Comparison of ENCODE assay signal across 1 cellular context in genomic region chr17:83062011-83062817, GRCh38.
TF ChIP-seq lines count a peak whose summit lies in the region.

No MANE protein-coding gene starts in this region.

TF ChIP-seq in H1, 55 proteins besides CTCF, POLR2A, EP300 and RAD21:
- TF ChIP-seq BRCA1 (IDR thresholded peaks at IDR 0.05; ENCODE audit: low read depth, low read length) (no peak), JUND (IDR thresholded peaks at IDR 0.05; ENCODE audit: low read length) (no peak), BCL11A (IDR thresholded peaks at IDR 0.05; ENCODE audit: low read depth in 2 of 2, low read length in 2 of 2) (no peak), BACH1 (IDR thresholded peaks at IDR 0.05; ENCODE audit: low read length) (no peak), SIX5 (IDR thresholded peaks at IDR 0.05; ENCODE audit: low read depth, low read length) (no peak), RFX5 (IDR thresholded peaks at IDR 0.05; ENCODE audit: borderline replicate concordance, low read depth, low read length) (no peak), FOSL1 (IDR thresholded peaks at IDR 0.05; ENCODE audit: insufficient read depth, low read depth, low read length) (no peak), GTF2F1 (IDR thresholded peaks at IDR 0.05; ENCODE audit: borderline replicate concordance, low read depth, low read length) (no peak), PHF8 (conservative IDR thresholded peaks at IDR 0.05; ENCODE audit: low read depth, low read length) (no peak), SUZ12 (IDR thresholded peaks at IDR 0.05; ENCODE audit: low read length) (no peak), RNF2 (IDR thresholded peaks at IDR 0.05; ENCODE audit: borderline replicate concordance, low read depth, low read length, missing control alignments, poor library complexity, severe bottlenecking) (no peak), GABPA (IDR thresholded peaks at IDR 0.05; ENCODE audit: borderline replicate concordance, insufficient read depth, low read length) (no peak), ASH2L (IDR thresholded peaks at IDR 0.05; ENCODE audit: low read length) (no peak), SP4 (IDR thresholded peaks at IDR 0.05; ENCODE audit: low read length) (no peak)
- TF ChIP-seq, protein P1, sequence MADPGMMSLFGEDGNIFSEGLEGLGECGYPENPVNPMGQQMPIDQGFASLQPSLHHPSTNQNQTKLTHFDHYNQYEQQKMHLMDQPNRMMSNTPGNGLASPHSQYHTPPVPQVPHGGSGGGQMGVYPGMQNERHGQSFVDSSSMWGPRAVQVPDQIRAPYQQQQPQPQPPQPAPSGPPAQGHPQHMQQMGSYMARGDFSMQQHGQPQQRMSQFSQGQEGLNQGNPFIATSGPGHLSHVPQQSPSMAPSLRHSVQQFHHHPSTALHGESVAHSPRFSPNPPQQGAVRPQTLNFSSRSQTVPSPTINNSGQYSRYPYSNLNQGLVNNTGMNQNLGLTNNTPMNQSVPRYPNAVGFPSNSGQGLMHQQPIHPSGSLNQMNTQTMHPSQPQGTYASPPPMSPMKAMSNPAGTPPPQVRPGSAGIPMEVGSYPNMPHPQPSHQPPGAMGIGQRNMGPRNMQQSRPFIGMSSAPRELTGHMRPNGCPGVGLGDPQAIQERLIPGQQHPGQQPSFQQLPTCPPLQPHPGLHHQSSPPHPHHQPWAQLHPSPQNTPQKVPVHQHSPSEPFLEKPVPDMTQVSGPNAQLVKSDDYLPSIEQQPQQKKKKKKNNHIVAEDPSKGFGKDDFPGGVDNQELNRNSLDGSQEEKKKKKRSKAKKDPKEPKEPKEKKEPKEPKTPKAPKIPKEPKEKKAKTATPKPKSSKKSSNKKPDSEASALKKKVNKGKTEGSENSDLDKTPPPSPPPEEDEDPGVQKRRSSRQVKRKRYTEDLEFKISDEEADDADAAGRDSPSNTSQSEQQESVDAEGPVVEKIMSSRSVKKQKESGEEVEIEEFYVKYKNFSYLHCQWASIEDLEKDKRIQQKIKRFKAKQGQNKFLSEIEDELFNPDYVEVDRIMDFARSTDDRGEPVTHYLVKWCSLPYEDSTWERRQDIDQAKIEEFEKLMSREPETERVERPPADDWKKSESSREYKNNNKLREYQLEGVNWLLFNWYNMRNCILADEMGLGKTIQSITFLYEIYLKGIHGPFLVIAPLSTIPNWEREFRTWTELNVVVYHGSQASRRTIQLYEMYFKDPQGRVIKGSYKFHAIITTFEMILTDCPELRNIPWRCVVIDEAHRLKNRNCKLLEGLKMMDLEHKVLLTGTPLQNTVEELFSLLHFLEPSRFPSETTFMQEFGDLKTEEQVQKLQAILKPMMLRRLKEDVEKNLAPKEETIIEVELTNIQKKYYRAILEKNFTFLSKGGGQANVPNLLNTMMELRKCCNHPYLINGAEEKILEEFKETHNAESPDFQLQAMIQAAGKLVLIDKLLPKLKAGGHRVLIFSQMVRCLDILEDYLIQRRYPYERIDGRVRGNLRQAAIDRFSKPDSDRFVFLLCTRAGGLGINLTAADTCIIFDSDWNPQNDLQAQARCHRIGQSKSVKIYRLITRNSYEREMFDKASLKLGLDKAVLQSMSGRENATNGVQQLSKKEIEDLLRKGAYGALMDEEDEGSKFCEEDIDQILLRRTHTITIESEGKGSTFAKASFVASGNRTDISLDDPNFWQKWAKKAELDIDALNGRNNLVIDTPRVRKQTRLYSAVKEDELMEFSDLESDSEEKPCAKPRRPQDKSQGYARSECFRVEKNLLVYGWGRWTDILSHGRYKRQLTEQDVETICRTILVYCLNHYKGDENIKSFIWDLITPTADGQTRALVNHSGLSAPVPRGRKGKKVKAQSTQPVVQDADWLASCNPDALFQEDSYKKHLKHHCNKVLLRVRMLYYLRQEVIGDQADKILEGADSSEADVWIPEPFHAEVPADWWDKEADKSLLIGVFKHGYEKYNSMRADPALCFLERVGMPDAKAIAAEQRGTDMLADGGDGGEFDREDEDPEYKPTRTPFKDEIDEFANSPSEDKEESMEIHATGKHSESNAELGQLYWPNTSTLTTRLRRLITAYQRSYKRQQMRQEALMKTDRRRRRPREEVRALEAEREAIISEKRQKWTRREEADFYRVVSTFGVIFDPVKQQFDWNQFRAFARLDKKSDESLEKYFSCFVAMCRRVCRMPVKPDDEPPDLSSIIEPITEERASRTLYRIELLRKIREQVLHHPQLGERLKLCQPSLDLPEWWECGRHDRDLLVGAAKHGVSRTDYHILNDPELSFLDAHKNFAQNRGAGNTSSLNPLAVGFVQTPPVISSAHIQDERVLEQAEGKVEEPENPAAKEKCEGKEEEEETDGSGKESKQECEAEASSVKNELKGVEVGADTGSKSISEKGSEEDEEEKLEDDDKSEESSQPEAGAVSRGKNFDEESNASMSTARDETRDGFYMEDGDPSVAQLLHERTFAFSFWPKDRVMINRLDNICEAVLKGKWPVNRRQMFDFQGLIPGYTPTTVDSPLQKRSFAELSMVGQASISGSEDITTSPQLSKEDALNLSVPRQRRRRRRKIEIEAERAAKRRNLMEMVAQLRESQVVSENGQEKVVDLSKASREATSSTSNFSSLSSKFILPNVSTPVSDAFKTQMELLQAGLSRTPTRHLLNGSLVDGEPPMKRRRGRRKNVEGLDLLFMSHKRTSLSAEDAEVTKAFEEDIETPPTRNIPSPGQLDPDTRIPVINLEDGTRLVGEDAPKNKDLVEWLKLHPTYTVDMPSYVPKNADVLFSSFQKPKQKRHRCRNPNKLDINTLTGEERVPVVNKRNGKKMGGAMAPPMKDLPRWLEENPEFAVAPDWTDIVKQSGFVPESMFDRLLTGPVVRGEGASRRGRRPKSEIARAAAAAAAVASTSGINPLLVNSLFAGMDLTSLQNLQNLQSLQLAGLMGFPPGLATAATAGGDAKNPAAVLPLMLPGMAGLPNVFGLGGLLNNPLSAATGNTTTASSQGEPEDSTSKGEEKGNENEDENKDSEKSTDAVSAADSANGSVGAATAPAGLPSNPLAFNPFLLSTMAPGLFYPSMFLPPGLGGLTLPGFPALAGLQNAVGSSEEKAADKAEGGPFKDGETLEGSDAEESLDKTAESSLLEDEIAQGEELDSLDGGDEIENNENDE (IDR thresholded peaks at IDR 0.05; ENCODE audit: insufficient replicate concordance, low read length) = no peak
- TF ChIP-seq, protein P2, sequence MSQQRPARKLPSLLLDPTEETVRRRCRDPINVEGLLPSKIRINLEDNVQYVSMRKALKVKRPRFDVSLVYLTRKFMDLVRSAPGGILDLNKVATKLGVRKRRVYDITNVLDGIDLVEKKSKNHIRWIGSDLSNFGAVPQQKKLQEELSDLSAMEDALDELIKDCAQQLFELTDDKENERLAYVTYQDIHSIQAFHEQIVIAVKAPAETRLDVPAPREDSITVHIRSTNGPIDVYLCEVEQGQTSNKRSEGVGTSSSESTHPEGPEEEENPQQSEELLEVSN (IDR thresholded peaks at IDR 0.05) = no peak
- TF ChIP-seq, protein P3, sequence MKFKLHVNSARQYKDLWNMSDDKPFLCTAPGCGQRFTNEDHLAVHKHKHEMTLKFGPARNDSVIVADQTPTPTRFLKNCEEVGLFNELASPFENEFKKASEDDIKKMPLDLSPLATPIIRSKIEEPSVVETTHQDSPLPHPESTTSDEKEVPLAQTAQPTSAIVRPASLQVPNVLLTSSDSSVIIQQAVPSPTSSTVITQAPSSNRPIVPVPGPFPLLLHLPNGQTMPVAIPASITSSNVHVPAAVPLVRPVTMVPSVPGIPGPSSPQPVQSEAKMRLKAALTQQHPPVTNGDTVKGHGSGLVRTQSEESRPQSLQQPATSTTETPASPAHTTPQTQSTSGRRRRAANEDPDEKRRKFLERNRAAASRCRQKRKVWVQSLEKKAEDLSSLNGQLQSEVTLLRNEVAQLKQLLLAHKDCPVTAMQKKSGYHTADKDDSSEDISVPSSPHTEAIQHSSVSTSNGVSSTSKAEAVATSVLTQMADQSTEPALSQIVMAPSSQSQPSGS (IDR thresholded peaks at IDR 0.05; ENCODE audit: low read length) = no peak
